8 cellular contexts compared by ENCODE assay signal in the genomic region with DNA sequence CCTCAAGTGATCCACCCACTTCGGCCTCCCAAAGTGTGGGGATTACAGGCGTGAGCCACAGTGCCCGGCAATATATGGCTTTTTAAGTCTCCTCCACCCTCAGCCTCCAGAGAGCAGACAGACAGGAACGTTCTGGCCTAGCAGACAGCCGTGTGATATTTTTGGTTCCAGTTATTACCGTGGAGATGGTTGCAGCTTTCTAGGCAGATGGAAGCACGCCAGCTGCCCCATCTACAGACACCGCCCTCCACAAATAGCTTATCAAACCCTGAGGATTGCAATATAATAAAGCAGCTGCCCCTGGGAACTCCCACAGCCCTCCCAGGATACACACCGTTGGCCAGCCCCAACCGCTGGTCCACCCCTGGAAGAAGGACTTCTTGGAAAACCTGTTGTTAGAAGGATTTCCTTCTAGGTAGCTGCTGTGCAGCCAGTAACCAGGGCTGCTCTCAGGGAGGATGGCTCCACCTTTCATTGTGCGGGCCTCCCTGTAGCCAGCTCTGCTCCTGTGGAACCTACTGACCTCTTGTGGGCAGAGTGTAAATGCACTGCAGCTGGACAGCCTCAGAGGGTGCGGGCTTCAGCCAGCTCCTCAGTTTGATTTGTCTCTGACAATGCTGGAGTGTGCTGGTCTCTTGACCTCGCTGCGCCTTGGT. TPM values are rescaled to one million over a fixed set of nuclear protein-coding genes. Genes with fewer than 3 reads are reported as not detected.
DNase-seq lines count a peak whose midpoint lies in the region; ATAC-seq and TF ChIP-seq lines count a peak whose summit lies in the region.

No MANE protein-coding gene starts in this region.

- peaks cover 0 to 5% (median 0%) of the 10 kb centered on the region in 12 donors for H3K4me1 ChIP-seq in heart left ventricle

- TF ChIP-seq CTCF in HFF-Myc (IDR thresholded peaks at IDR 0.05; ENCODE audit: low read depth, low read length, missing control alignments) (peak; percentile 55), heart left ventricle (IDR thresholded peaks at IDR 0.05) (peak; percentile 39 to 68 (median 55))

- H3K4me3 ChIP-seq in HFF-Myc (replicated peaks; ENCODE audit: low read depth, low read length) (no peak overlapping the region), heart left ventricle (no peak overlapping the region)

- H3K27me3 ChIP-seq in heart left ventricle: no peaks in the 10 kb centered on the region

- POLR2A ChIA-PET in activated CD4-positive, alpha-beta T cell treated with anti-CD3 and anti-CD28 coated beads, Interleukin-2, amount 10 ng/mL, durations not matched to agents 7 days and 5 days (lab: Charles Lee): no interaction called here
- POLR2A ChIA-PET in activated CD4-positive, alpha-beta memory T cell treated with anti-CD3 and anti-CD28 coated beads, Interleukin-2, amount 10 ng/mL, durations not matched to agents 7 days and 5 days (lab: Charles Lee): interaction anchor here (0.9 kb wide), 1 partner anchor 43 kb away, joined by 4 read pairs; no protein-coding TSS in a partner anchor

- ATAC-seq in heart left ventricle (peak; percentile 95 to 98 (median 96)), HG02588 (IDR thresholded peaks at IDR 0.05; ENCODE audit: unreplicated experiment) (no peak)

- DNase-seq in activated CD4-positive, alpha-beta T cell treated with anti-CD3 and anti-CD28 coated beads, Interleukin-2, amount 10 ng/mL, durations not matched to agents 7 days and 5 days: peak; percentile 9
- DNase-seq in activated CD4-positive, alpha-beta T cell treated with anti-CD3 and anti-CD28 coated beads for 1 hour: no peak
- DNase-seq in HFF-Myc (ENCODE audit: extremely low read depth, low read depth) (peak; percentile 21), NCI-H2196 (lab: John Stamatoyannopoulos, UW; ENCODE audit: unreplicated experiment) (peak; percentile 73), heart left ventricle (peak in 4 of 5 donors; percentile 45 to 67 (median 54)), pulmonary artery endothelial cell (ENCODE audit: low read depth, low spot score) (peak; percentile 35)
- peak; percentile 19 for DNase-seq in activated CD4-positive, alpha-beta memory T cell treated with anti-CD3 and anti-CD28 coated beads, Interleukin-2, amount 10 ng/mL, durations not matched to agents 7 days and 5 days

- no peaks in the 10 kb centered on the region for H3K36me3 ChIP-seq in heart left ventricle

- H3K4me3 Mint-ChIP-seq in activated CD4-positive, alpha-beta T cell treated with anti-CD3 and anti-CD28 coated beads, Interleukin-2, amount 10 ng/mL, durations not matched to agents 7 days and 5 days: no peak overlapping the region
- H3K4me3 Mint-ChIP-seq in activated CD4-positive, alpha-beta memory T cell treated with anti-CD3 and anti-CD28 coated beads, Interleukin-2, amount 10 ng/mL, durations not matched to agents 7 days and 5 days: no peak overlapping the region

- no peak for TF ChIP-seq POLR2A in heart left ventricle (IDR thresholded peaks at IDR 0.05)

- H3K9me3 ChIP-seq in heart left ventricle: no peaks in the 10 kb centered on the region

- CTCF ChIA-PET in activated CD4-positive, alpha-beta T cell treated with anti-CD3 and anti-CD28 coated beads, Interleukin-2, amount 10 ng/mL, durations not matched to agents 7 days and 5 days (lab: Charles Lee): interaction anchor here (1.0 to 1.8 kb wide), 6 partner anchors 10 to 212 kb away, joined by 3 to 6 read pairs (median 3); no protein-coding TSS in a partner anchor
- CTCF ChIA-PET in activated CD4-positive, alpha-beta memory T cell treated with anti-CD3 and anti-CD28 coated beads, Interleukin-2, amount 10 ng/mL, durations not matched to agents 7 days and 5 days (lab: Charles Lee): interaction anchor here (0.8 to 1.6 kb wide), 4 partner anchors 8 to 43 kb away, joined by 3 to 5 read pairs (median 4); no protein-coding TSS in a partner anchor

- 27 to 40% (median 29%) methylated on average over 13 to 14 of the region's 14 CpGs for WGBS in heart left ventricle, 4 donors

- no peaks in the 10 kb centered on the region for H3K36me3 Mint-ChIP-seq in activated CD4-positive, alpha-beta T cell treated with anti-CD3 and anti-CD28 coated beads, Interleukin-2, amount 10 ng/mL, durations not matched to agents 7 days and 5 days (ENCODE audit: low read depth)
- no peaks in the 10 kb centered on the region for H3K36me3 Mint-ChIP-seq in activated CD4-positive, alpha-beta memory T cell treated with anti-CD3 and anti-CD28 coated beads, Interleukin-2, amount 10 ng/mL, durations not matched to agents 7 days and 5 days (ENCODE audit: low read depth)

- no peaks in the 10 kb centered on the region for H3K27me3 Mint-ChIP-seq in activated CD4-positive, alpha-beta T cell treated with anti-CD3 and anti-CD28 coated beads, Interleukin-2, amount 10 ng/mL, durations not matched to agents 7 days and 5 days
- H3K27me3 Mint-ChIP-seq in activated CD4-positive, alpha-beta memory T cell treated with anti-CD3 and anti-CD28 coated beads, Interleukin-2, amount 10 ng/mL, durations not matched to agents 7 days and 5 days: no peaks in the 10 kb centered on the region

- H3K9me3 Mint-ChIP-seq in activated CD4-positive, alpha-beta T cell treated with anti-CD3 and anti-CD28 coated beads, Interleukin-2, amount 10 ng/mL, durations not matched to agents 7 days and 5 days: no peaks in the 10 kb centered on the region
- H3K9me3 Mint-ChIP-seq in activated CD4-positive, alpha-beta memory T cell treated with anti-CD3 and anti-CD28 coated beads, Interleukin-2, amount 10 ng/mL, durations not matched to agents 7 days and 5 days: no peaks in the 10 kb centered on the region

- intact Hi-C loops in heart left ventricle (cut with DNase I): loop anchor here in 6 of 10 donors (1.0 to 10.0 kb wide), 9 partner anchors 43 to 223 kb away; a partner anchor contains a TSS

- H3K27ac Mint-ChIP-seq in activated CD4-positive, alpha-beta T cell treated with anti-CD3 and anti-CD28 coated beads, Interleukin-2, amount 10 ng/mL, durations not matched to agents 7 days and 5 days: no peak overlapping the region
- H3K27ac Mint-ChIP-seq in activated CD4-positive, alpha-beta memory T cell treated with anti-CD3 and anti-CD28 coated beads, Interleukin-2, amount 10 ng/mL, durations not matched to agents 7 days and 5 days: no peak overlapping the region

- peak overlapping the region in 2 of 12 donors; percentile 40 to 48 for H3K27ac ChIP-seq in heart left ventricle

- H3K4me1 Mint-ChIP-seq in activated CD4-positive, alpha-beta T cell treated with anti-CD3 and anti-CD28 coated beads, Interleukin-2, amount 10 ng/mL, durations not matched to agents 7 days and 5 days: peaks cover 8% of the 10 kb centered on the region
- peaks cover 4% of the 10 kb centered on the region for H3K4me1 Mint-ChIP-seq in activated CD4-positive, alpha-beta memory T cell treated with anti-CD3 and anti-CD28 coated beads, Interleukin-2, amount 10 ng/mL, durations not matched to agents 7 days and 5 days

RNA-seq across cellular contexts. Expression of a gene that starts 44.0 kb away (rescaled TPM):
- 100 to 1,000 TPM; 425 to 426 TPM for total RNA-seq in activated CD4-positive, alpha-beta T cell treated with anti-CD3 and anti-CD28 coated beads, Interleukin-2, amount 10 ng/mL, durations not matched to agents 7 days and 5 days
- total RNA-seq in activated CD4-positive, alpha-beta memory T cell treated with anti-CD3 and anti-CD28 coated beads, Interleukin-2, amount 10 ng/mL, durations not matched to agents 7 days and 5 days: 100 to 1,000 TPM; 403 TPM
- total RNA-seq in heart left ventricle (100 to 1,000 TPM; 127 to 288 (median 176) TPM), pulmonary artery endothelial cell (282 and 344 TPM in 2 replicates)
- 100 to 1,000 TPM in 1 of 2 donors, 10 to 100 TPM in 1; 48.7 to 590 TPM for polyA plus RNA-seq in heart left ventricle

RNA-seq across cellular contexts. Expression of a gene that starts 52.9 kb away (rescaled TPM):
- 10 to 100 TPM; 21.0 to 22.9 TPM for total RNA-seq in activated CD4-positive, alpha-beta T cell treated with anti-CD3 and anti-CD28 coated beads, Interleukin-2, amount 10 ng/mL, durations not matched to agents 7 days and 5 days
- total RNA-seq in activated CD4-positive, alpha-beta memory T cell treated with anti-CD3 and anti-CD28 coated beads, Interleukin-2, amount 10 ng/mL, durations not matched to agents 7 days and 5 days: 10 to 100 TPM; 17.7 to 17.9 TPM
- total RNA-seq in heart left ventricle: 10 to 100 TPM in 8 of 9 donors, 1 to 10 TPM in 1; 9.7 to 21.7 (median 16.7) TPM
- 10 to 100 TPM in 1 of 2 donors, 1 to 10 TPM in 1; 5.4 to 20.0 TPM for polyA plus RNA-seq in heart left ventricle
- total RNA-seq in pulmonary artery endothelial cell: 46.5 and 54.4 TPM in 2 replicates
